6 cellular contexts compared by ENCODE assay signal in the genomic region with DNA sequence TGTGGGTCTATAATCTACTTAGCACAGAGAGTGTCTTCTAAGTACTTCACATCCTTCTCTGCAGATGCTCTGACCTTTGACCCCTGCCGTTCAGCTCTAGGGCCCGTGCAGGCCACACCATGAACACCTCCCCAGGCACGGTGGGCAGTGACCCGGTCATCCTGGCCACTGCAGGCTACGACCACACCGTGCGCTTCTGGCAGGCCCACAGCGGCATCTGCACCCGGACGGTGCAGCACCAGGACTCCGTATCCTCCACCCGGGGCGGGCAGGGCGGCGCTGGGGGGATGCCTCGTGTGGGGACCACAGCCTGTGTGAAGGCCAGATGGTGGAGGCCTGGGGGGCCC. TPM values are rescaled to one million over a fixed set of nuclear protein-coding genes. Genes with fewer than 3 reads are reported as not detected.
DNase-seq lines count a peak whose midpoint lies in the region; ATAC-seq and TF ChIP-seq lines count a peak whose summit lies in the region.

No MANE protein-coding gene starts in this region.

- intact Hi-C loops in thyroid gland (cut with DNase I) = no loop called here

- CTCF ChIA-PET in HEK293T (lab: Yijun Ruan, JAX) = no interaction called here

- H3K27me3 Mint-ChIP-seq in glutamatergic neuron (ENCODE audit: unreplicated experiment) = peaks cover 11% of the 10 kb centered on the region

- DNase-seq in LNCaP clone FGC (ENCODE audit: low read depth) (no peak), glutamatergic neuron (peak; percentile 43), thyroid gland (no peak), NCI-H446 treated with DMSO at 0.1 percent for 48 hours (lab: John Stamatoyannopoulos, UW) (no peak), HEK293T (ENCODE audit: extremely low spot score) (no peak)

- peak overlapping the region; percentile 99 for H3K27ac ChIP-seq in thyroid gland

- H3K4me1 Mint-ChIP-seq in glutamatergic neuron (ENCODE audit: low read depth, unreplicated experiment) = peaks cover 8% of the 10 kb centered on the region

- TF ChIP-seq CTCF in LNCaP clone FGC (IDR thresholded peaks at IDR 0.05; ENCODE audit: control insufficient read depth, extremely low read depth, insufficient read depth) = no peak
- peak; percentile 3 for TF ChIP-seq CTCF in glutamatergic neuron (IDR thresholded peaks at IDR 0.05; ENCODE audit: partially characterized antibody, unreplicated experiment)
- no peak for TF ChIP-seq CTCF in thyroid gland (IDR thresholded peaks at IDR 0.05)

- POLR2A ChIA-PET in HEK293T (lab: Yijun Ruan, JAX) = interaction anchor here (1.3 to 2.9 kb wide), 7 partner anchors 9 to 183 kb away, joined by 3 to 12 read pairs (median 9); a partner anchor contains a TSS

- H3K4me3 Mint-ChIP-seq in glutamatergic neuron (ENCODE audit: unreplicated experiment) = peak overlapping the region; percentile 80

- TF ChIP-seq POLR2A in thyroid gland (IDR thresholded peaks at IDR 0.05) = no peak

- H3K4me1 ChIP-seq in thyroid gland = peaks cover 12 to 14% of the 10 kb centered on the region in 2 donors

- H3K36me3 ChIP-seq in thyroid gland = peaks cover 17 to 20% of the 10 kb centered on the region in 2 donors

- no peaks in the 10 kb centered on the region for H3K9me3 ChIP-seq in thyroid gland

- H3K27ac Mint-ChIP-seq in glutamatergic neuron (ENCODE audit: unreplicated experiment) = peak overlapping the region; percentile 64

- H3K9me3 Mint-ChIP-seq in glutamatergic neuron (ENCODE audit: unreplicated experiment) = peaks cover 15% of the 10 kb centered on the region

- H3K27me3 ChIP-seq in thyroid gland = no peaks in the 10 kb centered on the region

- peak; percentile 29 for ATAC-seq in GM19351 (IDR thresholded peaks at IDR 0.05; ENCODE audit: unreplicated experiment)

- WGBS in thyroid gland, 2 donors = 0% methylated on average over 1 of the region's 16 CpGs; no CpG with 5 or more reads in 1 of the 2 donors

- no peaks in the 10 kb centered on the region for H3K36me3 Mint-ChIP-seq in glutamatergic neuron (ENCODE audit: unreplicated experiment)

- H3K4me3 ChIP-seq in LNCaP clone FGC (ENCODE audit: low read depth, low read length) (peak overlapping the region; percentile 62), thyroid gland (replicated peaks in 1 of 3) (peak overlapping the region; percentile 75 to 92 (median 90))

TF ChIP-seq in HEK293T, 16 proteins besides CTCF, POLR2A, EP300 and RAD21:
- TF ChIP-seq SP1 (IDR thresholded peaks at IDR 0.05) (no peak), TARDBP (IDR thresholded peaks at IDR 0.05) (no peak), ZNF384 (IDR thresholded peaks at IDR 0.05) (no peak), NFRKB (IDR thresholded peaks at IDR 0.05) (no peak), HDGF (IDR thresholded peaks at IDR 0.05; ENCODE audit: borderline replicate concordance) (no peak), BHLHE40 (IDR thresholded peaks at IDR 0.05; ENCODE audit: borderline replicate concordance) (no peak), FOXA1 (IDR thresholded peaks at IDR 0.05) (no peak), ELF4 (IDR thresholded peaks at IDR 0.05) (no peak), SUZ12 (IDR thresholded peaks at IDR 0.05) (no peak), ARNT (IDR thresholded peaks at IDR 0.05) (no peak), CTBP1 (IDR thresholded peaks at IDR 0.05; ENCODE audit: borderline replicate concordance) (no peak), FOXK2 (IDR thresholded peaks at IDR 0.05) (no peak), L3MBTL2 (conservative IDR thresholded peaks at IDR 0.05) (no peak)
- TF ChIP-seq, protein P1, sequence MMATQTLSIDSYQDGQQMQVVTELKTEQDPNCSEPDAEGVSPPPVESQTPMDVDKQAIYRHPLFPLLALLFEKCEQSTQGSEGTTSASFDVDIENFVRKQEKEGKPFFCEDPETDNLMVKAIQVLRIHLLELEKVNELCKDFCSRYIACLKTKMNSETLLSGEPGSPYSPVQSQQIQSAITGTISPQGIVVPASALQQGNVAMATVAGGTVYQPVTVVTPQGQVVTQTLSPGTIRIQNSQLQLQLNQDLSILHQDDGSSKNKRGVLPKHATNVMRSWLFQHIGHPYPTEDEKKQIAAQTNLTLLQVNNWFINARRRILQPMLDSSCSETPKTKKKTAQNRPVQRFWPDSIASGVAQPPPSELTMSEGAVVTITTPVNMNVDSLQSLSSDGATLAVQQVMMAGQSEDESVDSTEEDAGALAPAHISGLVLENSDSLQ (IDR thresholded peaks at IDR 0.05) = no peak
TF ChIP-seq in HEK293T: peak in this region for 0.

RNA-seq across cellular contexts. Expression of a gene that starts 0.7 kb away (rescaled TPM):
- total RNA-seq in glutamatergic neuron (ENCODE audit: unreplicated experiment) (57.9 TPM), thyroid gland (10 to 100 TPM; 61.0 to 95.6 (median 63.1) TPM)

RNA-seq across cellular contexts. Expression of a gene that starts 4.7 kb away (rescaled TPM):
- 30.2 TPM for total RNA-seq in glutamatergic neuron (ENCODE audit: unreplicated experiment)
- total RNA-seq in thyroid gland = 10 to 100 TPM in 2 of 4 donors, 1 to 10 TPM in 2; 3.8 to 44.6 (median 12.0) TPM

RNA-seq across cellular contexts. Expression of a gene that starts 8.7 kb away (rescaled TPM):
- 33.9 TPM for total RNA-seq in glutamatergic neuron (ENCODE audit: unreplicated experiment)
- 10 to 100 TPM; 13.4 to 44.0 (median 28.8) TPM for total RNA-seq in thyroid gland

RNA-seq across cellular contexts. Expression of a gene that starts 9.5 kb away (rescaled TPM):
- 31.6 TPM for total RNA-seq in glutamatergic neuron (ENCODE audit: unreplicated experiment)
- 1 to 10 TPM in 1 of 4 donors, under 1 TPM in 3; 0.13 to 1.2 (median 0.40) TPM for total RNA-seq in thyroid gland

RNA-seq across cellular contexts. Expression of a gene that starts 17.5 kb away (rescaled TPM):
- total RNA-seq in glutamatergic neuron (ENCODE audit: unreplicated experiment) (53.4 TPM), thyroid gland (10 to 100 TPM; 35.3 to 55.7 (median 41.3) TPM)
